Comparison of ENCODE assay signal across 1 cellular context in the genomic region with DNA sequence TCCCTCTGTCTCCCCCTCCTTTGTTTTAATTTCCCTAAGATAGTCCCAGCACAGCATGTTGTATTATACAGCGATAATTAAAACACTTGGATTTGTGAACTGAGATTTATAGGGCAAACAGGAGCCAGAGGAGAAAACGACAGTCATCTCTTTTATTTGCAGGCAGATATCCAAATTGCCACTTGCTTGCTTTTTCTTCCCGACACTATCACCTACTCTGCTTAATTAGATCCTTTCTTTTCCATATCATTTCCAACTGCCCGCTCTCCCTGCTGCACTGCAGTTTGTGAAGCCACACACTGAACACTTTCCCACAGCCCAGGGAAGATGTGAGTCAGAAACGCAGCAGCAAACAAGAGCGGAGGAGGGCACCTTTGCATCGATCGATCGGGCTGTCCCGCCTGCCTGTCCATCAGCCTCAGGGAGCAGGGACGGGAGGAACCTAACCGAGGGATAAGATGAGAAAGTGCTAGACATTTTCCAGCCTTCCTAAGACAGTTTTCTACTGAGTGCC.
A peak's percentile ranks its signal among the peaks of the same experiment; 100 is the strongest.
TF ChIP-seq lines count a peak whose summit lies in the region.

No MANE protein-coding gene starts in this region.

TF ChIP-seq in HEK293, 187 proteins besides CTCF, POLR2A, EP300 and RAD21 (continued from another document and continues in another):
- TF ChIP-seq, protein P1, sequence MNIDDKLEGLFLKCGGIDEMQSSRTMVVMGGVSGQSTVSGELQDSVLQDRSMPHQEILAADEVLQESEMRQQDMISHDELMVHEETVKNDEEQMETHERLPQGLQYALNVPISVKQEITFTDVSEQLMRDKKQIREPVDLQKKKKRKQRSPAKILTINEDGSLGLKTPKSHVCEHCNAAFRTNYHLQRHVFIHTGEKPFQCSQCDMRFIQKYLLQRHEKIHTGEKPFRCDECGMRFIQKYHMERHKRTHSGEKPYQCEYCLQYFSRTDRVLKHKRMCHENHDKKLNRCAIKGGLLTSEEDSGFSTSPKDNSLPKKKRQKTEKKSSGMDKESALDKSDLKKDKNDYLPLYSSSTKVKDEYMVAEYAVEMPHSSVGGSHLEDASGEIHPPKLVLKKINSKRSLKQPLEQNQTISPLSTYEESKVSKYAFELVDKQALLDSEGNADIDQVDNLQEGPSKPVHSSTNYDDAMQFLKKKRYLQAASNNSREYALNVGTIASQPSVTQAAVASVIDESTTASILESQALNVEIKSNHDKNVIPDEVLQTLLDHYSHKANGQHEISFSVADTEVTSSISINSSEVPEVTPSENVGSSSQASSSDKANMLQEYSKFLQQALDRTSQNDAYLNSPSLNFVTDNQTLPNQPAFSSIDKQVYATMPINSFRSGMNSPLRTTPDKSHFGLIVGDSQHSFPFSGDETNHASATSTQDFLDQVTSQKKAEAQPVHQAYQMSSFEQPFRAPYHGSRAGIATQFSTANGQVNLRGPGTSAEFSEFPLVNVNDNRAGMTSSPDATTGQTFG (tag by site-specific recombination; IDR thresholded peaks at IDR 0.05; ENCODE audit: borderline replicate concordance) = no peak
- TF ChIP-seq ZBTB11 (tag by site-specific recombination; conservative IDR thresholded peaks at IDR 0.05; ENCODE audit: low read depth) (no peak), ZBTB17 (tag by site-specific recombination; IDR thresholded peaks at IDR 0.05) (peak; percentile 97), ZNF530 (tag by site-specific recombination; IDR thresholded peaks at IDR 0.05; ENCODE audit: low read depth) (no peak), ZNF350 (tag by site-specific recombination; IDR thresholded peaks at IDR 0.05) (no peak), SP3 (tag by site-specific recombination; IDR thresholded peaks at IDR 0.05) (peak; percentile 27; the same call in 1 of the 2 replicates), ZNF555 (tag by site-specific recombination; conservative IDR thresholded peaks at IDR 0.05) (no peak), ZNF514 (tag by site-specific recombination; IDR thresholded peaks at IDR 0.05) (no peak), ZNF223 (tag by site-specific recombination; IDR thresholded peaks at IDR 0.05) (no peak), BCL6B (tag by site-specific recombination; IDR thresholded peaks at IDR 0.05) (no peak), KLF16 (tag by site-specific recombination; IDR thresholded peaks at IDR 0.05) (no peak), HOXD13 (CRISPR knock-in tag; IDR thresholded peaks at IDR 0.05; ENCODE audit: borderline replicate concordance) (no peak), ZNF266 (tag by site-specific recombination; IDR thresholded peaks at IDR 0.05; ENCODE audit: low read depth) (no peak), YY2 (tag by site-specific recombination; IDR thresholded peaks at IDR 0.05) (no peak), ZNF324 (tag by site-specific recombination; IDR thresholded peaks at IDR 0.05) (no peak), ZNF623 (tag by site-specific recombination; IDR thresholded peaks at IDR 0.05) (no peak), ZNF654 (tag by site-specific recombination; IDR thresholded peaks at IDR 0.05; ENCODE audit: low read depth) (no peak), ZSCAN30 (tag by site-specific recombination; IDR thresholded peaks at IDR 0.05) (no peak), ZNF549 (tag by site-specific recombination; IDR thresholded peaks at IDR 0.05) (no peak), ZNF670 (tag by site-specific recombination; IDR thresholded peaks at IDR 0.05; ENCODE audit: low read depth) (no peak), ZNF544 (tag by site-specific recombination; IDR thresholded peaks at IDR 0.05) (no peak), ZBTB6 (tag by site-specific recombination; IDR thresholded peaks at IDR 0.05) (no peak), ZNF133 (tag by site-specific recombination; IDR thresholded peaks at IDR 0.05) (no peak), ZNF112 (tag by site-specific recombination; IDR thresholded peaks at IDR 0.05) (no peak), KLF7 (tag by site-specific recombination; IDR thresholded peaks at IDR 0.05; ENCODE audit: borderline replicate concordance) (no peak), TRIM28 (IDR thresholded peaks at IDR 0.05; ENCODE audit: borderline replicate concordance, low read length) (peak; percentile 50), ZNF660 (tag by site-specific recombination; IDR thresholded peaks at IDR 0.05) (no peak), HOXA7 (CRISPR knock-in tag; IDR thresholded peaks at IDR 0.05; ENCODE audit: borderline replicate concordance) (no peak), ZNF664 (tag by site-specific recombination; IDR thresholded peaks at IDR 0.05) (no peak), ZNF433 (tag by site-specific recombination; IDR thresholded peaks at IDR 0.05; ENCODE audit: low read depth) (no peak), GLI4 (tag by site-specific recombination; IDR thresholded peaks at IDR 0.05) (no peak), ZNF791 (tag by site-specific recombination; IDR thresholded peaks at IDR 0.05) (no peak), ZNF48 (tag by site-specific recombination; IDR thresholded peaks at IDR 0.05) (no peak), ZNF248 (tag by site-specific recombination; IDR thresholded peaks at IDR 0.05) (no peak), ZNF37A (tag by site-specific recombination; IDR thresholded peaks at IDR 0.05) (no peak), GLI2 (tag by site-specific recombination; IDR thresholded peaks at IDR 0.05; ENCODE audit: borderline replicate concordance, low read depth) (no peak), ZSCAN4 (tag by site-specific recombination; IDR thresholded peaks at IDR 0.05) (no peak), ZXDB (tag by site-specific recombination; IDR thresholded peaks at IDR 0.05) (no peak), ZNF639 (tag by site-specific recombination; IDR thresholded peaks at IDR 0.05) (no peak), ZFHX2 (tag by site-specific recombination; conservative IDR thresholded peaks at IDR 0.05) (peak; percentile 80), ZNF473 (tag by site-specific recombination; IDR thresholded peaks at IDR 0.05) (no peak), ZNF335 (tag by site-specific recombination; conservative IDR thresholded peaks at IDR 0.05) (peak; percentile 86), ZNF561 (tag by site-specific recombination; IDR thresholded peaks at IDR 0.05; ENCODE audit: borderline replicate concordance) (no peak)
- TF ChIP-seq, protein P2, sequence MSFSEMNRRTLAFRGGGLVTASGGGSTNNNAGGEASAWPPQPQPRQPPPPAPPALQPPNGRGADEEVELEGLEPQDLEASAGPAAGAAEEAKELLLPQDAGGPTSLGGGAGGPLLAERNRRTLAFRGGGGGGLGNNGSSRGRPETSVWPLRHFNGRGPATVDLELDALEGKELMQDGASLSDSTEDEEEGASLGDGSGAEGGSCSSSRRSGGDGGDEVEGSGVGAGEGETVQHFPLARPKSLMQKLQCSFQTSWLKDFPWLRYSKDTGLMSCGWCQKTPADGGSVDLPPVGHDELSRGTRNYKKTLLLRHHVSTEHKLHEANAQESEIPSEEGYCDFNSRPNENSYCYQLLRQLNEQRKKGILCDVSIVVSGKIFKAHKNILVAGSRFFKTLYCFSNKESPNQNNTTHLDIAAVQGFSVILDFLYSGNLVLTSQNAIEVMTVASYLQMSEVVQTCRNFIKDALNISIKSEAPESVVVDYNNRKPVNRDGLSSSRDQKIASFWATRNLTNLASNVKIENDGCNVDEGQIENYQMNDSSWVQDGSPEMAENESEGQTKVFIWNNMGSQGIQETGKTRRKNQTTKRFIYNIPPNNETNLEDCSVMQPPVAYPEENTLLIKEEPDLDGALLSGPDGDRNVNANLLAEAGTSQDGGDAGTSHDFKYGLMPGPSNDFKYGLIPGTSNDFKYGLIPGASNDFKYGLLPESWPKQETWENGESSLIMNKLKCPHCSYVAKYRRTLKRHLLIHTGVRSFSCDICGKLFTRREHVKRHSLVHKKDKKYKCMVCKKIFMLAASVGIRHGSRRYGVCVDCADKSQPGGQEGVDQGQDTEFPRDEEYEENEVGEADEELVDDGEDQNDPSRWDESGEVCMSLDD (tag by site-specific recombination; IDR thresholded peaks at IDR 0.05) = no peak
- TF ChIP-seq, protein P3, sequence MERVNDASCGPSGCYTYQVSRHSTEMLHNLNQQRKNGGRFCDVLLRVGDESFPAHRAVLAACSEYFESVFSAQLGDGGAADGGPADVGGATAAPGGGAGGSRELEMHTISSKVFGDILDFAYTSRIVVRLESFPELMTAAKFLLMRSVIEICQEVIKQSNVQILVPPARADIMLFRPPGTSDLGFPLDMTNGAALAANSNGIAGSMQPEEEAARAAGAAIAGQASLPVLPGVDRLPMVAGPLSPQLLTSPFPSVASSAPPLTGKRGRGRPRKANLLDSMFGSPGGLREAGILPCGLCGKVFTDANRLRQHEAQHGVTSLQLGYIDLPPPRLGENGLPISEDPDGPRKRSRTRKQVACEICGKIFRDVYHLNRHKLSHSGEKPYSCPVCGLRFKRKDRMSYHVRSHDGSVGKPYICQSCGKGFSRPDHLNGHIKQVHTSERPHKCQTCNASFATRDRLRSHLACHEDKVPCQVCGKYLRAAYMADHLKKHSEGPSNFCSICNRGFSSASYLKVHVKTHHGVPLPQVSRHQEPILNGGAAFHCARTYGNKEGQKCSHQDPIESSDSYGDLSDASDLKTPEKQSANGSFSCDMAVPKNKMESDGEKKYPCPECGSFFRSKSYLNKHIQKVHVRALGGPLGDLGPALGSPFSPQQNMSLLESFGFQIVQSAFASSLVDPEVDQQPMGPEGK (tag by site-specific recombination; IDR thresholded peaks at IDR 0.05) = 0 out of 2 replicates have a peak, but pooled peaks have one; percentile 26
- TF ChIP-seq, protein P4, sequence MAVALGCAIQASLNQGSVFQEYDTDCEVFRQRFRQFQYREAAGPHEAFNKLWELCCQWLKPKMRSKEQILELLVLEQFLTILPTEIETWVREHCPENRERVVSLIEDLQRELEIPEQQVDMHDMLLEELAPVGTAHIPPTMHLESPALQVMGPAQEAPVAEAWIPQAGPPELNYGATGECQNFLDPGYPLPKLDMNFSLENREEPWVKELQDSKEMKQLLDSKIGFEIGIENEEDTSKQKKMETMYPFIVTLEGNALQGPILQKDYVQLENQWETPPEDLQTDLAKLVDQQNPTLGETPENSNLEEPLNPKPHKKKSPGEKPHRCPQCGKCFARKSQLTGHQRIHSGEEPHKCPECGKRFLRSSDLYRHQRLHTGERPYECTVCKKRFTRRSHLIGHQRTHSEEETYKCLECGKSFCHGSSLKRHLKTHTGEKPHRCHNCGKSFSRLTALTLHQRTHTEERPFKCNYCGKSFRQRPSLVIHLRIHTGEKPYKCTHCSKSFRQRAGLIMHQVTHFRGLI (tag by site-specific recombination; IDR thresholded peaks at IDR 0.05) = no peak
